In genomic region chr22:27545071-27545470, GRCh38 we compare ENCODE assay signal across 25 cellular contexts.
"Had no signal": no experiment of that assay in that cellular context is flagged by ENCODE, and none has a peak within 500 bp of the region (broad histone marks: within the 10 kb centered on the region; RNA-seq: fewer than 3 reads in every experiment).

No MANE protein-coding gene starts in this region.

- H3K9me3 ChIP-seq: breast epithelium had no signal

- H3K36me3 ChIP-seq: breast epithelium had no signal

- H3K4me3 ChIP-seq: breast epithelium, K562, SK-N-MC had no signal

- H3K27ac ChIP-seq: breast epithelium, SK-N-MC had no signal

- DNase-seq: activated CD4-positive, alpha-beta memory T cell treated with anti-CD3 and anti-CD28 coated beads for 36 hours; activated CD4-positive, alpha-beta T cell treated with anti-CD3 and anti-CD28 coated beads, Interleukin-2, amount 10 ng/mL, durations not matched to agents 7 days and 5 days; activated CD4-positive, CD25-positive, alpha-beta regulatory T cell; activated CD8-positive, alpha-beta memory T cell treated with anti-CD3 and anti-CD28 coated beads for 24 hours; activated effector memory CD4-positive, alpha-beta T cell treated with anti-CD3 and anti-CD28 coated beads, Interleukin-2, amount 50 U/mL, for 16 hours; activated naive CD4-positive, alpha-beta T cell treated with anti-CD3 and anti-CD28 coated beads for 36 hours; activated T-cell treated with anti-CD3 and anti-CD28 coated beads, Interleukin-2, amount 50 U/mL, for 4 hours; anterior cingulate cortex; caudate nucleus; Karpas-422; MM.1S; NCI-H146; NCI-H187 treated with DMSO at 0.1 percent for 48 hours; NCI-H2081 treated with DMSO at 0.1 percent for 48 hours; NCI-H226; NCI-H510A; NCI-H69; SIG-M5; T-cell; T-helper 2 cell; T1000 had no signal

- ATAC-seq: activated T-cell treated with anti-CD3 and anti-CD28 coated beads, Interleukin-2, amount 50 U/mL, for 4 hours; K562; T-cell had no signal

- H3K4me1 ChIP-seq: breast epithelium had no signal

- FAIRE-seq: K562, TTC549 had no signal
